ENCODE assay signal across 8 cellular contexts in the genomic region with DNA sequence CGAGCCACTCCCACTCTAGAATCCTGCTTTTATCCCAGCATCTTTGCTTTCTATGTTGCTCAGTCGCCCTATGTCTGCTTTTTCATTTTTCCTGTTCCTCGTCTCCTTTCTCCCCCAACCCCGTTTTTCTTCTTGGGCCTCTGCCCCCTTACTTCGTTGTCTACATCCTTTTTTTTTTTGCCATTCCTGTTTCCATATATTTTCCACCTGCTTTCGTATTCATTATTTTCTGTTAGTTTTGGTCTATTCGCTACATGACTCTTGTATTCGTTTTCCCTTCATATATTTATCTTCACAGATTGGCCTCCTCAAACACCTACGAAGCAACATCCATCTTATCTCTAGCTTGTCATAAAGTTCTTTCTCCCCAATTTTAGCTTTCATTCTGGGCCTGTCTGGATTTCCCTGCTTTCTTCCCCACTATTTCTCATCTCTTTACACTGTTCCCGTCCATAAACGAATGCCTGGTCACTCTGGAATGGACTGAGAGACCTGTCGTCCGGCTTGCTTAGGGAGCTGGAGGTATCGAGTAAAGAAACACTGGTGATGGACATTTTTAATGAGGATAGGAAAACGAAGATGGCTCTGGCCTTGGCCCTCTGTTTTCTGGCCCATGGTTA. TPM values are rescaled to one million over a fixed set of nuclear protein-coding genes. Genes with fewer than 3 reads are reported as not detected.
DNase-seq lines count a peak whose midpoint lies in the region; ATAC-seq and TF ChIP-seq lines count a peak whose summit lies in the region.

No MANE protein-coding gene starts in this region.

- peak overlapping the region; percentile 94 for H3K4me3 ChIP-seq in ACC112 (ENCODE audit: low read depth, low read length)
- peak overlapping the region; percentile 81 for H3K4me3 ChIP-seq in IMR-90 (ENCODE audit: insufficient read depth, low read depth, low read length)
- peak overlapping the region; percentile 82 for H3K4me3 ChIP-seq in mucosa of stomach (ENCODE audit: low read length)

- peaks cover 26% of the 10 kb centered on the region for H3K4me1 Mint-ChIP-seq in chondrocyte (ENCODE audit: low read depth)

- H2BK15ac ChIP-seq in IMR-90 (ENCODE audit: low read depth, low read length): peak overlapping the region; percentile 66; the same call in 2 of the 3 replicates

- peak overlapping the region; percentile 99 for H3K23ac ChIP-seq in IMR-90 (ENCODE audit: low read depth, low read length)

- peaks cover 21% of the 10 kb centered on the region for H3K36me3 Mint-ChIP-seq in chondrocyte (ENCODE audit: low read depth)

- POLR2A ChIA-PET in IMR-90 (lab: Charles Lee; ENCODE audit: unreplicated experiment): interaction anchor here (0.6 kb wide), 1 partner anchor 243 kb away, joined by 3 read pairs; no protein-coding TSS in a partner anchor

- ATAC-seq in IMR-90 (ENCODE audit: low read depth) (no peak), GM21423 (IDR thresholded peaks at IDR 0.05; ENCODE audit: unreplicated experiment) (no peak)

- H2AK9ac ChIP-seq in IMR-90 (replicated peaks; ENCODE audit: low read depth, low read length, poor library complexity): peak overlapping the region; percentile 100

- TF ChIP-seq POLR2A in IMR-90 (IDR thresholded peaks at IDR 0.05; ENCODE audit: low read depth, low read length): no peak

- peak overlapping the region; percentile 99 for H4K8ac ChIP-seq in IMR-90 (ENCODE audit: low read depth in 2 of 2, low read length in 2 of 2)

- H3K9ac ChIP-seq in IMR-90 (ENCODE audit: low read depth, low read length) (peak overlapping the region; percentile 100), mucosa of stomach (ENCODE audit: low read length) (peak overlapping the region; percentile 98)

- H3K4me2 ChIP-seq in IMR-90 (ENCODE audit: low read depth, low read length): peak overlapping the region; percentile 98

- peak overlapping the region; percentile 98 for H2BK5ac ChIP-seq in IMR-90 (ENCODE audit: low read depth, low read length, poor library complexity, severe bottlenecking)

- peak overlapping the region; percentile 81 for H3K27ac ChIP-seq in ACC112 (ENCODE audit: low read depth, low read length)
- H3K27ac ChIP-seq in IMR-90 (ENCODE audit: insufficient read depth, low read length): peak overlapping the region; percentile 99

- H2AFZ ChIP-seq in ACC112 (ENCODE audit: low read length, unreplicated experiment) (no peak overlapping the region), IMR-90 (replicated peaks; ENCODE audit: low read length, poor library complexity) (peak overlapping the region; percentile 92)

- WGBS in IMR-90 (ENCODE audit: extremely low coverage in 2 of 2, insufficient read length in 1 of 2), 2 experiments: 1% methylated on average over 10 of the region's 15 CpGs; no CpG with 5 or more reads in 1 of the 2 experiments

- peak overlapping the region; percentile 97 for H2AK5ac ChIP-seq in IMR-90 (ENCODE audit: low read depth, low read length)

- H3K27ac Mint-ChIP-seq in chondrocyte (ENCODE audit: unreplicated experiment): peak overlapping the region; percentile 91

- H3K9me1 ChIP-seq in IMR-90 (ENCODE audit: insufficient read depth, low read length): peaks cover 6% of the 10 kb centered on the region

- intact Hi-C loops in IMR-90 (cut with micrococcal nuclease): no loop called here

- CTCF ChIA-PET in IMR-90 (lab: Yijun Ruan, JAX): interaction anchor here (1.3 kb wide), 1 partner anchor 16 kb away, joined by 4 read pairs; no protein-coding TSS in a partner anchor

- H3K27me3 ChIP-seq in ACC112 (ENCODE audit: insufficient read depth, low read length) (no peaks in the 10 kb centered on the region), IMR-90 (ENCODE audit: control insufficient read depth, insufficient read depth, low read length) (no peaks in the 10 kb centered on the region), mucosa of stomach (ENCODE audit: control insufficient read depth, insufficient read depth, low read length) (no peaks in the 10 kb centered on the region)

- H3K56ac ChIP-seq in IMR-90 (ENCODE audit: extremely low read depth, insufficient read depth, low read length): peak overlapping the region; percentile 97

- DNase-seq in IMR-90 (no peak), chondrocyte (ENCODE audit: low spot score) (no peak), COR-L47 (lab: John Stamatoyannopoulos, UW) (no peak), mucosa of gallbladder (ENCODE audit: low spot score) (no peak)
- DNase-seq in effector CD8-positive, alpha-beta T cell (lab: John Stamatoyannopoulos, UW): no peak

- H3K14ac ChIP-seq in IMR-90 (replicated peaks; ENCODE audit: low read depth, low read length): peak overlapping the region; percentile 100

- no peaks in the 10 kb centered on the region for H3K27me3 Mint-ChIP-seq in chondrocyte (ENCODE audit: low read depth)

- H3K4ac ChIP-seq in IMR-90 (ENCODE audit: low read depth, low read length): peak overlapping the region; percentile 98

- in situ Hi-C loops in IMR-90 (cut with MboI; ENCODE audit: low sequenced_read_pairs): no loop called here

- H3K79me1 ChIP-seq in IMR-90 (ENCODE audit: low read depth in 1 of 2, low read length in 2 of 2): peaks cover 12 to 44% of the 10 kb centered on the region in 2 experiments

- H2BK120ac ChIP-seq in IMR-90 (ENCODE audit: low read depth, low read length): peak overlapping the region; percentile 77

- BruUV-seq in IMR-90 (replicated peaks; lab: Mats Ljungman, UMichigan): TSS peak; percentile 77

- H3K79me2 ChIP-seq in ACC112 (ENCODE audit: control insufficient read depth, insufficient read depth, low read length, unreplicated experiment): peaks cover 52% of the 10 kb centered on the region

- H4K91ac ChIP-seq in IMR-90 (ENCODE audit: insufficient read depth, low read depth, low read length): peak overlapping the region; percentile 98

- peak overlapping the region; percentile 78 for H3K18ac ChIP-seq in IMR-90 (ENCODE audit: low read depth, low read length)

- no peak overlapping the region for H2BK20ac ChIP-seq in IMR-90 (ENCODE audit: low read depth, low read length)

- H3K36me3 ChIP-seq in ACC112 (ENCODE audit: insufficient read depth, low read length) (peaks cover 27% of the 10 kb centered on the region), IMR-90 (ENCODE audit: control insufficient read depth, insufficient read depth, low read length) (peaks cover 35% of the 10 kb centered on the region), mucosa of stomach (ENCODE audit: control insufficient read depth, insufficient read depth, low read length) (peaks cover 10% of the 10 kb centered on the region)

- dilution Hi-C loops in IMR-90 (cut with HindIII; ENCODE audit: low sequenced_read_pairs, unreplicated experiment): no loop called here

- TF ChIP-seq RAD21 in IMR-90 (IDR thresholded peaks at IDR 0.05; ENCODE audit: low read length): no peak

- no peaks in the 10 kb centered on the region for H3K9me3 Mint-ChIP-seq in chondrocyte (ENCODE audit: low read depth)

- TF ChIP-seq CTCF in IMR-90 (conservative IDR thresholded peaks at IDR 0.05; ENCODE audit: low read depth, low read length) (no peak), chondrocyte (IDR thresholded peaks at IDR 0.05) (no peak)

- H3K4me1 ChIP-seq in ACC112 (ENCODE audit: control insufficient read depth, insufficient read depth, low read length, unreplicated experiment) (peaks cover 7% of the 10 kb centered on the region), IMR-90 (ENCODE audit: control insufficient read depth, insufficient read depth, low read length) (no peaks in the 10 kb centered on the region), mucosa of stomach (ENCODE audit: control insufficient read depth, insufficient read depth, low read length) (peaks cover 19% of the 10 kb centered on the region)

- H4K20me1 ChIP-seq in IMR-90 (ENCODE audit: insufficient read depth, low read length): peaks cover 46% of the 10 kb centered on the region

- peak overlapping the region; percentile 79 for H4K5ac ChIP-seq in IMR-90 (ENCODE audit: low read depth, low read length)

- no peaks in the 10 kb centered on the region for H3K9me3 ChIP-seq in IMR-90 (ENCODE audit: control insufficient read depth, insufficient read depth, low read length)
- H3K9me3 ChIP-seq in mucosa of stomach (ENCODE audit: control insufficient read depth, low read length): no peaks in the 10 kb centered on the region

- peak overlapping the region; percentile 98 for H3K4me3 Mint-ChIP-seq in chondrocyte (ENCODE audit: unreplicated experiment)

TF ChIP-seq in IMR-90, 13 proteins besides CTCF, POLR2A, EP300 and RAD21 (continues in another document):
- TF ChIP-seq MXI1 (IDR thresholded peaks at IDR 0.05; ENCODE audit: borderline replicate concordance, low read depth, low read length): no peak
- no peak for TF ChIP-seq RCOR1 (IDR thresholded peaks at IDR 0.05; ENCODE audit: insufficient replicate concordance, low read length)
- TF ChIP-seq FOS (IDR thresholded peaks at IDR 0.05; ENCODE audit: low read depth, low read length): no peak

RNA-seq across cellular contexts. Expression of gene PRRC2A, which starts 0.9 kb away (rescaled TPM):
- total RNA-seq in IMR-90 (2012; rRNA removed) (7.7 and 8.1 TPM in 2 replicates), chondrocyte (156 to 185 TPM (median 157 TPM) in 3 replicates), mucosa of gallbladder (162 TPM)
- 88.6 and 101 TPM in 2 replicates for polyA plus RNA-seq in IMR-90 (2012; rRNA removed)
- polyA plus RNA-seq in IMR-90 (2012; cell fraction: cytosol; rRNA removed): 46.8 and 73.0 TPM in 2 replicates
- polyA plus RNA-seq in IMR-90 (2012; cell fraction: nucleus; rRNA removed; ENCODE audit: low replicate concordance): 196 and 327 TPM in 2 replicates

RNA-seq across cellular contexts. Expression of gene AIF1, which starts 6.4 kb away (rescaled TPM):
- total RNA-seq in IMR-90 (2012; rRNA removed) (not detected in 2 replicates), chondrocyte (not detected in 3 replicates), mucosa of gallbladder (26.8 TPM)
- not detected in 2 replicates for polyA plus RNA-seq in IMR-90 (2012; rRNA removed)
- not detected in 2 replicates for polyA plus RNA-seq in IMR-90 (2012; cell fraction: cytosol; rRNA removed)
- not detected in 2 replicates for polyA plus RNA-seq in IMR-90 (2012; cell fraction: nucleus; rRNA removed; ENCODE audit: low replicate concordance)

RNA-seq across cellular contexts. Expression of gene NCR3, which starts 28.6 kb away (rescaled TPM):
- not detected in 2 replicates for total RNA-seq in IMR-90 (2012; rRNA removed)
- not detected in 2 replicates for polyA plus RNA-seq in IMR-90 (2012; rRNA removed)
- not detected in 2 replicates for polyA plus RNA-seq in IMR-90 (2012; cell fraction: cytosol; rRNA removed)
- polyA plus RNA-seq in IMR-90 (2012; cell fraction: nucleus; rRNA removed; ENCODE audit: low replicate concordance): not detected in 2 replicates
- not detected in 3 replicates for total RNA-seq in chondrocyte
- total RNA-seq in mucosa of gallbladder: not detected

RNA-seq across cellular contexts. Expression of gene BAG6, which starts 31.0 kb away (rescaled TPM):
- 40.7 and 41.4 TPM in 2 replicates for total RNA-seq in IMR-90 (2012; rRNA removed)
- polyA plus RNA-seq in IMR-90 (2012; rRNA removed): 134 and 151 TPM in 2 replicates
- 103 and 139 TPM in 2 replicates for polyA plus RNA-seq in IMR-90 (2012; cell fraction: cytosol; rRNA removed)
- 262 and 478 TPM in 2 replicates for polyA plus RNA-seq in IMR-90 (2012; cell fraction: nucleus; rRNA removed; ENCODE audit: low replicate concordance)
- total RNA-seq in chondrocyte: 253 to 308 TPM (median 262 TPM) in 3 replicates
- total RNA-seq in mucosa of gallbladder: 288 TPM

RNA-seq across cellular contexts. Expression of gene APOM, which starts 34.3 kb away (rescaled TPM):
- total RNA-seq in IMR-90 (2012; rRNA removed): 0.83 and 1.4 TPM in 2 replicates
- polyA plus RNA-seq in IMR-90 (2012; rRNA removed): 3.5 and 3.8 TPM in 2 replicates
- 2.7 and 4.5 TPM in 2 replicates for polyA plus RNA-seq in IMR-90 (2012; cell fraction: cytosol; rRNA removed)
- 1.7 and 3.3 TPM in 2 replicates for polyA plus RNA-seq in IMR-90 (2012; cell fraction: nucleus; rRNA removed; ENCODE audit: low replicate concordance)
- total RNA-seq in chondrocyte: 0.85 to 1.2 TPM in 2 of 3 replicates, not detected in the other
- 2.2 TPM for total RNA-seq in mucosa of gallbladder

Comparison
In these comparisons a context has a peak if more than half of its experiments do, and no peak if none do; other contexts are left out.
1. RNA of gene PRRC2A, which starts 0.9 kb away (total RNA-seq): 162 TPM in mucosa of gallbladder (single experiment) and 156 to 185 TPM in chondrocyte; 7.7 to 8.1 TPM in IMR-90; every median in the first group is over 10 times any median in the second.
2. RNA of gene AIF1, which starts 6.4 kb away (total RNA-seq): 26.8 TPM in mucosa of gallbladder (single experiment); not detected in IMR-90 and not detected in chondrocyte; every median in the first group is over 10 times any median in the second.
3. Peak in every context shown above with its lines, with median percentiles within 50 percentile points of each other: H3K4me3 ChIP-seq.